21 cellular contexts compared by ENCODE assay signal in genomic region chr9:109976328-109976702, GRCh38.
DNase-seq lines count a peak whose midpoint lies in the region; ATAC-seq, FAIRE-seq and TF ChIP-seq lines count a peak whose summit lies in the region.
"Had no signal": no experiment of that assay in that cellular context is flagged by ENCODE, and none has a peak within 500 bp of the region (broad histone marks: within the 10 kb centered on the region; RNA-seq: fewer than 3 reads in every experiment).

No MANE protein-coding gene starts in this region.

- H3K27me3 Mint-ChIP-seq in T-helper 2 cell treated with Interferon-gamma antibody and Interleukin-4, amounts not matched to agents 5 μg/mL and 100 μg/mL, for 36 hours (ENCODE audit: low read depth): no peaks in the 10 kb centered on the region
- H3K27me3 Mint-ChIP-seq in memory B cell (no peaks in the 10 kb centered on the region), mesothelial cell of epicardium (ENCODE audit: low read depth) (no peaks in the 10 kb centered on the region)
- H3K27me3 Mint-ChIP-seq in activated T-cell treated with anti-CD3 and anti-CD28 coated beads, Interleukin-2, amount 50 U/mL, for 24 hours: peaks cover 4% of the 10 kb centered on the region

- H3K9me3 ChIP-seq in OCI-LY7 (ENCODE audit: low read length): no peaks in the 10 kb centered on the region
- H3K9me3 ChIP-seq: BLaER1, Peyer's patch had no signal

- H3K36me3 Mint-ChIP-seq in T-helper 2 cell treated with Interferon-gamma antibody and Interleukin-4, amounts not matched to agents 5 μg/mL and 100 μg/mL, for 36 hours (ENCODE audit: low read depth): peaks cover 9% of the 10 kb centered on the region
- H3K36me3 Mint-ChIP-seq in memory B cell (peaks cover 5% of the 10 kb centered on the region), mesothelial cell of epicardium (no peaks in the 10 kb centered on the region)
- H3K36me3 Mint-ChIP-seq in activated T-cell treated with anti-CD3 and anti-CD28 coated beads, Interleukin-2, amount 50 U/mL, for 24 hours (ENCODE audit: low read depth): no peaks in the 10 kb centered on the region
- H3K36me3 Mint-ChIP-seq: CD8-positive, alpha-beta T cell had no signal

- H3K27ac Mint-ChIP-seq in T-helper 2 cell treated with Interferon-gamma antibody and Interleukin-4, amounts not matched to agents 5 μg/mL and 100 μg/mL, for 36 hours: peak overlapping the region; percentile 33
- peak overlapping the region; percentile 96 for H3K27ac Mint-ChIP-seq in memory B cell
- no peak overlapping the region for H3K27ac Mint-ChIP-seq in mesothelial cell of epicardium
- no peak overlapping the region for H3K27ac Mint-ChIP-seq in activated T-cell treated with anti-CD3 and anti-CD28 coated beads, Interleukin-2, amount 50 U/mL, for 24 hours
- H3K27ac Mint-ChIP-seq: CD8-positive, alpha-beta T cell had no signal

- CTCF ChIA-PET in OCI-LY7 (lab: Charles Lee; ENCODE audit: unreplicated experiment): no interaction called here

- no TSS peak for BruUV-seq in OCI-LY7 (replicated peaks; lab: Mats Ljungman, UMichigan)

- no peak overlapping the region for H3K4me2 ChIP-seq in OCI-LY7 (ENCODE audit: low read length)
- H3K4me2 ChIP-seq: BLaER1 had no signal

- peaks cover 70% of the 10 kb centered on the region for H3K4me1 ChIP-seq in OCI-LY7 (ENCODE audit: insufficient read depth, low read length, poor library complexity, severe bottlenecking)
- H3K4me1 ChIP-seq: BLaER1 had no signal

- no peaks in the 10 kb centered on the region for H3K9me3 Mint-ChIP-seq in T-helper 2 cell treated with Interferon-gamma antibody and Interleukin-4, amounts not matched to agents 5 μg/mL and 100 μg/mL, for 36 hours
- H3K9me3 Mint-ChIP-seq in memory B cell (peaks cover 2% of the 10 kb centered on the region), mesothelial cell of epicardium (peaks cover 3% of the 10 kb centered on the region)
- H3K9me3 Mint-ChIP-seq in activated T-cell treated with anti-CD3 and anti-CD28 coated beads, Interleukin-2, amount 50 U/mL, for 24 hours: peaks cover 3% of the 10 kb centered on the region
- H3K9me3 Mint-ChIP-seq: CD8-positive, alpha-beta T cell had no signal

- H4K20me1 ChIP-seq in OCI-LY7 (ENCODE audit: insufficient read depth, low read length): no peaks in the 10 kb centered on the region
- H4K20me1 ChIP-seq: BLaER1 had no signal

- no peak for DNase-seq in T-helper 2 cell treated with Interferon-gamma antibody and Interleukin-4, amounts not matched to agents 5 μg/mL and 100 μg/mL, for 36 hours (ENCODE audit: low spot score)
- DNase-seq in T-helper 2 cell: no peak
- DNase-seq in GM19239 (ENCODE audit: insufficient read length, low spot score): no peak
- no peak for DNase-seq in OCI-LY7 (ENCODE audit: low spot score)
- DNase-seq in memory B cell (ENCODE audit: low spot score in 2 of 2): no peak
- DNase-seq in glomerular visceral epithelial cell (ENCODE audit: extremely low spot score): no peak
- DNase-seq in mesothelial cell of epicardium (ENCODE audit: low spot score in 2 of 2, unreplicated experiment in 2 of 2): no peak
- DNase-seq in activated T-cell treated with anti-CD3 and anti-CD28 coated beads, Interleukin-2, amount 50 U/mL, for 24 hours: no peak
- DNase-seq: 8988T; CD8-positive, alpha-beta T cell; DND-41; NCI-H1092 treated with DMSO at 0.1 percent for 48 hours; NCI-H2107; NCI-H2227 treated with DMSO at 0.1 percent for 48 hours; NCI-H524; Peyer's patch had no signal

- peaks cover 65% of the 10 kb centered on the region for H3K4me1 Mint-ChIP-seq in T-helper 2 cell treated with Interferon-gamma antibody and Interleukin-4, amounts not matched to agents 5 μg/mL and 100 μg/mL, for 36 hours (ENCODE audit: low read depth)
- H3K4me1 Mint-ChIP-seq in memory B cell: peaks cover 56% of the 10 kb centered on the region
- H3K4me1 Mint-ChIP-seq in mesothelial cell of epicardium: no peaks in the 10 kb centered on the region
- H3K4me1 Mint-ChIP-seq in activated T-cell treated with anti-CD3 and anti-CD28 coated beads, Interleukin-2, amount 50 U/mL, for 24 hours (ENCODE audit: low read depth): peaks cover 65% of the 10 kb centered on the region

- no peak overlapping the region for H3K4me3 Mint-ChIP-seq in T-helper 2 cell treated with Interferon-gamma antibody and Interleukin-4, amounts not matched to agents 5 μg/mL and 100 μg/mL, for 36 hours
- H3K4me3 Mint-ChIP-seq in memory B cell: peak overlapping the region; percentile 52
- H3K4me3 Mint-ChIP-seq in mesothelial cell of epicardium: no peak overlapping the region
- no peak overlapping the region for H3K4me3 Mint-ChIP-seq in activated T-cell treated with anti-CD3 and anti-CD28 coated beads, Interleukin-2, amount 50 U/mL, for 24 hours
- H3K4me3 Mint-ChIP-seq: CD8-positive, alpha-beta T cell had no signal

- peak overlapping the region; percentile 63; the same call in 1 of the 2 replicates for H2AFZ ChIP-seq in OCI-LY7 (ENCODE audit: low read length)

- H3K27ac ChIP-seq in OCI-LY7 (ENCODE audit: low read depth, low read length, poor library complexity, severe bottlenecking): no peak overlapping the region
- H3K27ac ChIP-seq: BLaER1 had no signal

- no peak overlapping the region for H3K4me3 ChIP-seq in OCI-LY7 (ENCODE audit: low read depth, low read length, poor library complexity, severe bottlenecking)
- H3K4me3 ChIP-seq: BLaER1, Peyer's patch had no signal

- ATAC-seq in memory B cell (ENCODE audit: low read depth): no peak
- ATAC-seq: CD8-positive, alpha-beta T cell; HepG2; Right ventricle myocardium inferior had no signal

- H3K79me2 ChIP-seq in OCI-LY7 (ENCODE audit: insufficient read depth, low read depth, low read length): no peaks in the 10 kb centered on the region

- no peaks in the 10 kb centered on the region for H3K36me3 ChIP-seq in OCI-LY7 (ENCODE audit: insufficient read depth, low read length)
- H3K36me3 ChIP-seq: BLaER1, Peyer's patch had no signal

- peak; percentile 44 for FAIRE-seq in GM19239 (lab: Jason Lieb, UNC)
- FAIRE-seq: G401.6, H1, HepG2 had no signal

- intact Hi-C loops in OCI-LY7 (cut with micrococcal nuclease; ENCODE audit: unreplicated experiment): no loop called here

- TF ChIP-seq CTCF in OCI-LY7 (conservative IDR thresholded peaks at IDR 0.05; ENCODE audit: low read length): no peak
- TF ChIP-seq CTCF in mesothelial cell of epicardium (IDR thresholded peaks at IDR 0.05; ENCODE audit: unreplicated experiment): no peak

- H3K9me2 ChIP-seq in OCI-LY7 (ENCODE audit: insufficient read depth, low read length): no peaks in the 10 kb centered on the region

- POLR2A ChIA-PET in OCI-LY7 (lab: Charles Lee): interaction anchor here (0.6 to 1.8 kb wide), 8 partner anchors 9 to 1675 kb away, joined by 3 to 5 read pairs (median 3); no protein-coding TSS in a partner anchor

Comparison
In these comparisons a context has a peak if more than half of its experiments do, and no peak if none do; other contexts are left out.
1. H3K27ac Mint-ChIP-seq: peak in T-helper 2 cell treated with Interferon-gamma antibody and Interleukin-4, amounts not matched to agents 5 μg/mL and 100 μg/mL, for 36 hours (single experiment) and memory B cell (single experiment); none in mesothelial cell of epicardium (single experiment) and activated T-cell treated with anti-CD3 and anti-CD28 coated beads, Interleukin-2, amount 50 U/mL, for 24 hours (single experiment).